8 cellular contexts compared by ENCODE assay signal in genomic region chr6:35919827-35920751, GRCh38. TPM values are rescaled to one million over a fixed set of nuclear protein-coding genes. Genes with fewer than 3 reads are reported as not detected.
DNase-seq lines count a peak whose midpoint lies in the region; ATAC-seq and TF ChIP-seq lines count a peak whose summit lies in the region.

No MANE protein-coding gene starts in this region.

- WGBS in aorta, 2 donors = 2% methylated on average over 43 to 50 of the region's 50 CpGs

- H3K9me3 Mint-ChIP-seq in activated naive CD8-positive, alpha-beta T cell treated with anti-CD3 and anti-CD28 coated beads, Interleukin-2, amount 10 ng/mL, durations not matched to agents 7 days and 5 days = no peaks in the 10 kb centered on the region

- no peaks in the 10 kb centered on the region for H3K9me3 ChIP-seq in SJCRH30 (replicated peaks)
- H3K9me3 ChIP-seq in left ventricle myocardium inferior (replicated peaks) = no peaks in the 10 kb centered on the region
- H3K9me3 ChIP-seq in aorta (ENCODE audit: control insufficient read depth, low read length) = no peaks in the 10 kb centered on the region

- TF ChIP-seq CTCF in AG10803 (conservative IDR thresholded peaks at IDR 0.05; ENCODE audit: low read length) = no peak
- TF ChIP-seq CTCF in left ventricle myocardium inferior (IDR thresholded peaks at IDR 0.05; ENCODE audit: borderline replicate concordance) = no peak
- TF ChIP-seq CTCF in retinal pigment epithelial cell (conservative IDR thresholded peaks at IDR 0.05; ENCODE audit: low read depth, low read length) = no peak

- H3K27ac ChIP-seq in SJCRH30 (peak overlapping the region; percentile 8; the same call in 1 of the 2 replicates), left ventricle myocardium inferior (replicated peaks) (peak overlapping the region; percentile 82), aorta (ENCODE audit: low read depth in 1 of 2, low read length in 2 of 2) (peak overlapping the region in 1 of 2 donors; percentile 20)

- H3K27me3 ChIP-seq in SJCRH30 (no peaks in the 10 kb centered on the region), left ventricle myocardium inferior (ENCODE audit: low read depth) (no peaks in the 10 kb centered on the region), aorta (ENCODE audit: control insufficient read depth in 1 of 2, insufficient read depth in 2 of 2, low read length in 1 of 2) (no peaks in the 10 kb centered on the region)

- intact Hi-C loops in left ventricle myocardium inferior (cut with micrococcal nuclease) = no loop called here
- intact Hi-C loops in aorta (cut with DNase I) = loop anchor here in 1 of 2 donors (5.0 kb wide), 1 partner anchor 107 kb away; the partner anchor contains the start of gene MAPK14

- no peaks in the 10 kb centered on the region for H3K27me3 Mint-ChIP-seq in activated naive CD8-positive, alpha-beta T cell treated with anti-CD3 and anti-CD28 coated beads, Interleukin-2, amount 10 ng/mL, durations not matched to agents 7 days and 5 days

- H3K4me3 ChIP-seq in AG10803 (ENCODE audit: low read length) (peak overlapping the region; percentile 68), SJCRH30 (peak overlapping the region; percentile 93), left ventricle myocardium inferior (peak overlapping the region; percentile 91), retinal pigment epithelial cell (ENCODE audit: low read length) (peak overlapping the region; percentile 82), aorta (ENCODE audit: low read length in 2 of 2) (peak overlapping the region; percentile 73 to 74)

- DNase-seq in AG10803 (ENCODE audit: low read depth) (peak; percentile 40), SJCRH30 (peak; percentile 36 to 55), left ventricle myocardium inferior (no peak), retinal pigment epithelial cell (ENCODE audit: low read depth) (no peak), aorta (peak; percentile 46 to 75)
- DNase-seq in activated naive CD8-positive, alpha-beta T cell treated with anti-CD3 and anti-CD28 coated beads, Interleukin-2, amount 10 ng/mL, durations not matched to agents 7 days and 5 days = peak; percentile 57

- no peaks in the 10 kb centered on the region for H3K4me1 ChIP-seq in SJCRH30
- H3K4me1 ChIP-seq in left ventricle myocardium inferior = peaks cover 37% of the 10 kb centered on the region
- H3K4me1 ChIP-seq in aorta (ENCODE audit: control insufficient read depth in 1 of 2, insufficient read depth in 2 of 2, low read length in 2 of 2) = no peaks in the 10 kb centered on the region

- peaks cover 10% of the 10 kb centered on the region for H3K36me3 Mint-ChIP-seq in activated naive CD8-positive, alpha-beta T cell treated with anti-CD3 and anti-CD28 coated beads, Interleukin-2, amount 10 ng/mL, durations not matched to agents 7 days and 5 days

- peak overlapping the region; percentile 97 for H3K27ac Mint-ChIP-seq in activated naive CD8-positive, alpha-beta T cell treated with anti-CD3 and anti-CD28 coated beads, Interleukin-2, amount 10 ng/mL, durations not matched to agents 7 days and 5 days

- H3K36me3 ChIP-seq in SJCRH30 (peaks cover 14% of the 10 kb centered on the region), left ventricle myocardium inferior (peaks cover 5% of the 10 kb centered on the region), aorta (ENCODE audit: control insufficient read depth in 1 of 2, insufficient read depth in 2 of 2, low read length in 1 of 2) (no peaks in the 10 kb centered on the region)

- ATAC-seq in GM18861 (IDR thresholded peaks at IDR 0.05; ENCODE audit: unreplicated experiment) (peak; percentile 27), HG03159 (IDR thresholded peaks at IDR 0.05; ENCODE audit: unreplicated experiment) (peak; percentile 27), aorta (ENCODE audit: low FRiP score) (peak; percentile 49)
- peak; percentile 38 for ATAC-seq in activated naive CD8-positive, alpha-beta T cell treated with anti-CD3 and anti-CD28 coated beads, Interleukin-2, amount 10 ng/mL, durations not matched to agents 7 days and 5 days (ENCODE audit: low read depth)

- H3K4me1 Mint-ChIP-seq in activated naive CD8-positive, alpha-beta T cell treated with anti-CD3 and anti-CD28 coated beads, Interleukin-2, amount 10 ng/mL, durations not matched to agents 7 days and 5 days = peaks cover 39% of the 10 kb centered on the region

- H3K4me3 Mint-ChIP-seq in activated naive CD8-positive, alpha-beta T cell treated with anti-CD3 and anti-CD28 coated beads, Interleukin-2, amount 10 ng/mL, durations not matched to agents 7 days and 5 days = peak overlapping the region; percentile 97

- POLR2A ChIA-PET in activated naive CD8-positive, alpha-beta T cell treated with anti-CD3 and anti-CD28 coated beads, Interleukin-2, amount 10 ng/mL, durations not matched to agents 7 days and 5 days (lab: Charles Lee) = interaction anchor here (0.9 to 1.6 kb wide), 3 partner anchors 16 to 661 kb away, joined by 3 to 4 read pairs (median 3); partner anchors contain the start of gene ZNF76

RNA-seq across cellular contexts. Expression of gene SRPK1, which starts 0.8 kb away (rescaled TPM):
- 86.8 and 101 TPM in 2 replicates for total RNA-seq in SJCRH30 (2014; rRNA removed; shearing (Covaris generic))
- 10 to 100 TPM; 69.1 to 73.6 TPM for total RNA-seq in activated naive CD8-positive, alpha-beta T cell treated with anti-CD3 and anti-CD28 coated beads, Interleukin-2, amount 10 ng/mL, durations not matched to agents 7 days and 5 days
- total RNA-seq in left ventricle myocardium inferior = 18.4 TPM
- total RNA-seq in aorta = 10 to 100 TPM; 26.1 to 29.7 TPM
- 10 to 100 TPM in 1 of 2 donors, 1 to 10 TPM in 1; 9.7 to 14.8 TPM for polyA plus RNA-seq in aorta

Comparison
In these comparisons a context has a peak if more than half of its experiments do, and no peak if none do; other contexts are left out.
1. DNase-seq: peak in AG10803 (single experiment), SJCRH30 (2 of 2), activated naive CD8-positive, alpha-beta T cell treated with anti-CD3 and anti-CD28 coated beads, Interleukin-2, amount 10 ng/mL, durations not matched to agents 7 days and 5 days (single experiment) and aorta (2 of 2); none in left ventricle myocardium inferior (single experiment) and retinal pigment epithelial cell (single experiment).
2. Peak in every context shown above with its lines, with median percentiles within 50 percentile points of each other: H3K4me3 ChIP-seq and ATAC-seq.